8 cellular contexts compared by ENCODE assay signal in genomic region chr22:30591588-30592359, GRCh38. TPM values are rescaled to one million over a fixed set of nuclear protein-coding genes. Genes with fewer than 3 reads are reported as not detected.
DNase-seq lines count a peak whose midpoint lies in the region; ATAC-seq and TF ChIP-seq lines count a peak whose summit lies in the region.

TSS of gene PES1 (minus strand) at chr22:30591910. CDS start at chr22:30591833, 77 bp downstream.

- H3K79me2 ChIP-seq in fibroblast of lung (ENCODE audit: control insufficient read depth, insufficient read depth, low read length): peaks cover 25% of the 10 kb centered on the region

- H3K4me3 Mint-ChIP-seq in naive B cell: no peak within 1 kb of the TSS
- no peak within 1 kb of the TSS for H3K4me3 Mint-ChIP-seq in stimulated activated memory B cell treated with anti-CD40 and anti-IgM and Interleukin-4, amounts not matched to agents 10 μg/mL and 1 μg/mL and 100 μg/mL, for 72 hours

- peaks cover 5% of the 10 kb centered on the region for H3K27me3 ChIP-seq in fibroblast of lung (ENCODE audit: control insufficient read depth, insufficient read depth, low read length)

- H3K27me3 Mint-ChIP-seq in naive B cell: peaks cover 0 to 9% (median 5%) of the 10 kb centered on the region in 3 donors
- H3K27me3 Mint-ChIP-seq in stimulated activated memory B cell treated with anti-CD40 and anti-IgM and Interleukin-4, amounts not matched to agents 10 μg/mL and 1 μg/mL and 100 μg/mL, for 72 hours: no peaks in the 10 kb centered on the region

- H3K4me3 ChIP-seq in LNCaP clone FGC (ENCODE audit: low read depth, low read length) (peak within 1 kb of the TSS; percentile 68), fibroblast of lung (replicated peaks in 1 of 4; ENCODE audit: control extremely low read depth in 1 of 4, insufficient read depth in 1 of 4, low read depth in 3 of 4, low read length in 4 of 4) (peak within 1 kb of the TSS; percentile 61 to 99 (median 76))

- H3K4me2 ChIP-seq in fibroblast of lung (ENCODE audit: extremely low read depth, insufficient read depth, low read length): peak within 1 kb of the TSS; percentile 95

- DNase-seq in EH (ENCODE audit: low read depth) (peak; percentile 98), GOT3 (lab: John Stamatoyannopoulos, UW) (peak; percentile 90), LNCaP clone FGC (ENCODE audit: low read depth) (peak; percentile 96), RPMI8226 (peak; percentile 99), fibroblast of lung (ENCODE audit: low read depth in 2 of 2) (peak; percentile 99), naive B cell (peak; percentile 97)
- DNase-seq in activated T-helper 1 cell treated with anti-CD3 and anti-CD28 coated beads, Interleukin-2, amount 50 U/mL, for 16 hours (ENCODE audit: low read depth in 1 of 2, low spot score in 1 of 2): peak; percentile 86 to 89

- peak within 1 kb of the TSS; percentile 90 for H3K27ac ChIP-seq in fibroblast of lung (ENCODE audit: insufficient read depth, low read length)

- H3K9me3 Mint-ChIP-seq in naive B cell: no peaks in the 10 kb centered on the region
- H3K9me3 Mint-ChIP-seq in stimulated activated memory B cell treated with anti-CD40 and anti-IgM and Interleukin-4, amounts not matched to agents 10 μg/mL and 1 μg/mL and 100 μg/mL, for 72 hours: no peaks in the 10 kb centered on the region

- H4K20me1 ChIP-seq in fibroblast of lung (ENCODE audit: control insufficient read depth, extremely low read depth, insufficient read depth, low read length): no peaks in the 10 kb centered on the region

- peak within 1 kb of the TSS; percentile 18 for H2AFZ ChIP-seq in fibroblast of lung (ENCODE audit: low read length)

- H3K9me3 ChIP-seq in fibroblast of lung (ENCODE audit: control insufficient read depth, insufficient read depth, low read depth, low read length): no peaks in the 10 kb centered on the region

- H3K36me3 ChIP-seq in fibroblast of lung (ENCODE audit: control insufficient read depth, insufficient read depth, low read length): peaks cover 11% of the 10 kb centered on the region

- no peak within 1 kb of the TSS for H3K27ac Mint-ChIP-seq in naive B cell
- H3K27ac Mint-ChIP-seq in stimulated activated memory B cell treated with anti-CD40 and anti-IgM and Interleukin-4, amounts not matched to agents 10 μg/mL and 1 μg/mL and 100 μg/mL, for 72 hours: no peak within 1 kb of the TSS

- peak within 1 kb of the TSS; percentile 79 for H3K9ac ChIP-seq in fibroblast of lung (ENCODE audit: insufficient read depth, low read length)

- peaks cover 0 to 9% of the 10 kb centered on the region in 2 donors for H3K36me3 Mint-ChIP-seq in naive B cell
- H3K36me3 Mint-ChIP-seq in stimulated activated memory B cell treated with anti-CD40 and anti-IgM and Interleukin-4, amounts not matched to agents 10 μg/mL and 1 μg/mL and 100 μg/mL, for 72 hours: peaks cover 26% of the 10 kb centered on the region

- TF ChIP-seq CTCF in LNCaP clone FGC (IDR thresholded peaks at IDR 0.05; ENCODE audit: control insufficient read depth, extremely low read depth, insufficient read depth) (no peak), fibroblast of lung (conservative IDR thresholded peaks at IDR 0.05 in 1 of 2, IDR thresholded peaks at IDR 0.05 in 1 of 2; ENCODE audit: low read depth in 1 of 2, low read length in 2 of 2) (no peak)

- H3K4me1 ChIP-seq in fibroblast of lung (ENCODE audit: control insufficient read depth, extremely low read depth, insufficient read depth, low read length): peaks cover 7% of the 10 kb centered on the region

- peaks cover 0 to 10% (median 0%) of the 10 kb centered on the region in 3 donors for H3K4me1 Mint-ChIP-seq in naive B cell
- H3K4me1 Mint-ChIP-seq in stimulated activated memory B cell treated with anti-CD40 and anti-IgM and Interleukin-4, amounts not matched to agents 10 μg/mL and 1 μg/mL and 100 μg/mL, for 72 hours: no peaks in the 10 kb centered on the region

- ATAC-seq in naive B cell (ENCODE audit: low read depth in 2 of 2): peak; percentile 97 to 98
- ATAC-seq in stimulated activated memory B cell treated with anti-CD40 and anti-IgM and Interleukin-4, amounts not matched to agents 10 μg/mL and 1 μg/mL and 100 μg/mL, for 72 hours: peak; percentile 100

RNA-seq across cellular contexts. Expression of gene PES1, which starts in this region (rescaled TPM):
- total RNA-seq in fibroblast of lung: 61.3 and 69.1 TPM in 2 replicates
- polyA plus RNA-seq in fibroblast of lung (51.2 and 89.0 TPM in 2 replicates), naive B cell (ENCODE audit: low read depth in 6 of 6) (10 to 100 TPM; 25.9 to 49.9 (median 36.9) TPM)
- polyA plus RNA-seq in fibroblast of lung (2012): 53.2 and 86.4 TPM in 2 replicates
- 196 and 246 TPM in 2 replicates for polyA minus RNA-seq in fibroblast of lung (ENCODE audit: low replicate concordance)

Comparison
In these comparisons a context has a peak if more than half of its experiments do, and no peak if none do; other contexts are left out.
1. Peak in every context shown above with its lines: DNase-seq, ATAC-seq, H3K4me3 ChIP-seq and H3K27ac ChIP-seq.